Comparison of ENCODE assay signal across 1 cellular context in genomic region chrX:153928846-153929245, GRCh38.
TF ChIP-seq lines count a peak whose summit lies in the region.

No MANE protein-coding gene starts in this region.

TF ChIP-seq in HEK293, 187 proteins besides CTCF, POLR2A, EP300 and RAD21 (continued from another document):
- no peak for TF ChIP-seq ZNF488 (tag by site-specific recombination; IDR thresholded peaks at IDR 0.05)
- TF ChIP-seq ZFHX2 (tag by site-specific recombination; conservative IDR thresholded peaks at IDR 0.05): 0 out of 2 replicates have a peak, but pooled peaks have one; percentile 30
- no peak for TF ChIP-seq ZNF561 (tag by site-specific recombination; IDR thresholded peaks at IDR 0.05; ENCODE audit: borderline replicate concordance)
- TF ChIP-seq ZBTB11 (tag by site-specific recombination; conservative IDR thresholded peaks at IDR 0.05; ENCODE audit: low read depth): no peak
- no peak for TF ChIP-seq PRDM4 (tag by site-specific recombination; IDR thresholded peaks at IDR 0.05)
TF ChIP-seq in HEK293: peak in this region for 4.
